ENCODE assay signal across 2 cellular contexts in the genomic region with DNA sequence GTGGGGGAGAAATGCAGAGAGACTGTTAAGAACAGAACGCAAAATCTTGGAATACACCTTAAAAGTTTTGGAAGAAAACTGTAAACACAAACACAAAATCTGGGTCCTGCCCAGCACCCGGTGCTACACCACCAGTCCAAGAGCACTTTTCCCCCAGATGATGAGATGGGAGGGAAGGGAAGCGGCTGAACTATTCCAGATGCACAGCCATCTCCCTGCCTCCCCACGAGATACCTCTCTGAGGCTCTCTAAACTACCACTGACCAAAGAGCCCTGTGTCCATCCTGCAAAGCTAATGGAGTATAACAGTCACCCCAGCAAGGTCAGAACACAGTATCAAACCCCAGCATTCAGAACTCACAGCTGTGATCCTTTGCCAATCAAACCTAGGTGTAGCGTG.
TF ChIP-seq lines count a peak whose summit lies in the region.

No MANE protein-coding gene starts in this region.

TF ChIP-seq in SK-N-SH, 30 proteins besides CTCF, POLR2A, EP300 and RAD21 (continued from another document):
- no peak for TF ChIP-seq REST (IDR thresholded peaks at IDR 0.05; ENCODE audit: low read depth, low read length)

TF ChIP-seq in SK-N-SH treated with all-trans-retinoic acid at 6 μM for 48 hours, 23 proteins besides CTCF, POLR2A, EP300 and RAD21 (continued from another document):
- TF ChIP-seq, protein P1, sequence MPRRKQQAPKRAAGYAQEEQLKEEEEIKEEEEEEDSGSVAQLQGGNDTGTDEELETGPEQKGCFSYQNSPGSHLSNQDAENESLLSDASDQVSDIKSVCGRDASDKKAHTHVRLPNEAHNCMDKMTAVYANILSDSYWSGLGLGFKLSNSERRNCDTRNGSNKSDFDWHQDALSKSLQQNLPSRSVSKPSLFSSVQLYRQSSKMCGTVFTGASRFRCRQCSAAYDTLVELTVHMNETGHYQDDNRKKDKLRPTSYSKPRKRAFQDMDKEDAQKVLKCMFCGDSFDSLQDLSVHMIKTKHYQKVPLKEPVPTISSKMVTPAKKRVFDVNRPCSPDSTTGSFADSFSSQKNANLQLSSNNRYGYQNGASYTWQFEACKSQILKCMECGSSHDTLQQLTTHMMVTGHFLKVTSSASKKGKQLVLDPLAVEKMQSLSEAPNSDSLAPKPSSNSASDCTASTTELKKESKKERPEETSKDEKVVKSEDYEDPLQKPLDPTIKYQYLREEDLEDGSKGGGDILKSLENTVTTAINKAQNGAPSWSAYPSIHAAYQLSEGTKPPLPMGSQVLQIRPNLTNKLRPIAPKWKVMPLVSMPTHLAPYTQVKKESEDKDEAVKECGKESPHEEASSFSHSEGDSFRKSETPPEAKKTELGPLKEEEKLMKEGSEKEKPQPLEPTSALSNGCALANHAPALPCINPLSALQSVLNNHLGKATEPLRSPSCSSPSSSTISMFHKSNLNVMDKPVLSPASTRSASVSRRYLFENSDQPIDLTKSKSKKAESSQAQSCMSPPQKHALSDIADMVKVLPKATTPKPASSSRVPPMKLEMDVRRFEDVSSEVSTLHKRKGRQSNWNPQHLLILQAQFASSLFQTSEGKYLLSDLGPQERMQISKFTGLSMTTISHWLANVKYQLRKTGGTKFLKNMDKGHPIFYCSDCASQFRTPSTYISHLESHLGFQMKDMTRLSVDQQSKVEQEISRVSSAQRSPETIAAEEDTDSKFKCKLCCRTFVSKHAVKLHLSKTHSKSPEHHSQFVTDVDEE (CRISPR knock-in tag; IDR thresholded peaks at IDR 0.05) = no peak
- no peak for TF ChIP-seq OSR1 (CRISPR knock-in tag; IDR thresholded peaks at IDR 0.05)
- no peak for TF ChIP-seq PPARA (CRISPR knock-in tag; IDR thresholded peaks at IDR 0.05; ENCODE audit: borderline replicate concordance)
